8 cellular contexts compared by ENCODE assay signal in the genomic region with DNA sequence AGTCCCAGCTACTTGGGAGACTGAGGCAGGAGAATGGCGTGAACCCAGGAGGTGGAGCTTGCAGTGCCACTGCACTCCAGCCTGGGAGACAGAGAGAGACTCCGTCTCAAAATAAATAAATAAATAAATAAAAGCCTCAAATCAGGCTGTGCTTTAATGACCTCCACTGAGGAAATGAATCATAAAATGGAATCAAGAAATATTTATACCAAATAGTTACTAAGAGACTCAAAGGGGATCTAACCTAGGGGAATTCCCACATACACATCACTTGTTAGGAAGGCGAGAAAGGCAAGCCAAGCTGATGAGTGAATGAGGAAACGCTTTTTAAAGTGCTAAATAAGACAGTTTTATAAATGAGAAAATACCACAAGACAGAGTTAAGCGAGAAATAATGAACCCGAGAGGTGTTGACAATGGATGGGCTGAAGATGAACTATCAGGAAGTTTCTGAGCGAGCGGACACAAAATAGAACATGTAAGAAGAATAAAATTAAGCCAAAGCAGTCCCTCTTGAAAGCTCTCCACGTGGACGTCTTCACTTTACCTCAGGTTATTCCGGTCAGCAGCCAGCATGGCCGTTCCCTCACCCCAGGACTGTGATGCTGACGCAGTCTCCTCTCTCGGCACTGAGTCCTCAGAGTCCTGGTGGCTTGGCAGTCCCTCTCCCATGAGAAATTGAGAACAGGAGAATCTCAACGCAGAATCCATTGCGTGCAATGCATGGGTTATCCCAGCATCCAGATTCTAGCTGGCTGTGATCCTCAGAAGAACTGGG. TPM values are rescaled to one million over a fixed set of nuclear protein-coding genes. Genes with fewer than 3 reads are reported as not detected.
DNase-seq lines count a peak whose midpoint lies in the region; ATAC-seq and TF ChIP-seq lines count a peak whose summit lies in the region.

No MANE protein-coding gene starts in this region.

- H3K4me2 ChIP-seq in hepatocyte, result no peak overlapping the region
- H3K4me2 ChIP-seq in smooth muscle cell, result peak overlapping the region; percentile 74

- H3K9me3 Mint-ChIP-seq in brain, result peaks cover 0 to 5% (median 0%) of the 10 kb centered on the region in 5 experiments

- H2AFZ ChIP-seq in hepatocyte (no peak overlapping the region), smooth muscle cell (ENCODE audit: low read depth) (no peak overlapping the region)

- peaks cover 10% of the 10 kb centered on the region for H3F3A ChIP-seq in smooth muscle cell (ENCODE audit: low read depth)

- no peaks in the 10 kb centered on the region for H3K9me2 ChIP-seq in hepatocyte (replicated peaks; ENCODE audit: insufficient read depth)

- TF ChIP-seq CTCF in brain (conservative IDR thresholded peaks at IDR 0.05) (no peak), hepatocyte (IDR thresholded peaks at IDR 0.05; ENCODE audit: poor library complexity) (no peak), smooth muscle cell (IDR thresholded peaks at IDR 0.05; ENCODE audit: borderline replicate concordance, insufficient read depth, poor library complexity, severe bottlenecking) (no peak)

- H3K4me1 ChIP-seq in hepatocyte (ENCODE audit: insufficient read depth) (peaks cover 8% of the 10 kb centered on the region), smooth muscle cell (ENCODE audit: low read depth) (peaks cover 16% of the 10 kb centered on the region)

- DNase-seq in H7 (peak; percentile 35), hepatocyte (ENCODE audit: low spot score) (no peak), smooth muscle cell (lab: John Stamatoyannopoulos, UW; ENCODE audit: unreplicated experiment) (no peak), iPS-NIHi11 (ENCODE audit: low spot score) (no peak), UCSD-AML1 (lab: John Stamatoyannopoulos, UW; ENCODE audit: unreplicated experiment) (no peak), T-helper 17 cell (no peak)

- H4K20me1 ChIP-seq in hepatocyte (ENCODE audit: insufficient read depth, poor library complexity, severe bottlenecking) (peaks cover 49% of the 10 kb centered on the region), smooth muscle cell (ENCODE audit: low read depth) (peaks cover 86% of the 10 kb centered on the region)

- peaks cover 76% of the 10 kb centered on the region for H3K79me2 ChIP-seq in hepatocyte
- peaks cover 80% of the 10 kb centered on the region for H3K79me2 ChIP-seq in smooth muscle cell (ENCODE audit: low read depth)

- H3K36me3 Mint-ChIP-seq in brain (peaks cover 13% of the 10 kb centered on the region), T-helper 17 cell (ENCODE audit: low read depth) (no peaks in the 10 kb centered on the region)

- H3K36me3 ChIP-seq in H7 (replicated peaks; ENCODE audit: control insufficient read depth, insufficient read depth, low read length), result no peaks in the 10 kb centered on the region
- no peaks in the 10 kb centered on the region for H3K36me3 ChIP-seq in hepatocyte (replicated peaks; ENCODE audit: insufficient read depth, low read depth)
- no peaks in the 10 kb centered on the region for H3K36me3 ChIP-seq in smooth muscle cell (ENCODE audit: low read depth)

- H3K4me3 ChIP-seq in H7 (ENCODE audit: insufficient read depth, low read depth, low read length) (no peak overlapping the region), hepatocyte (no peak overlapping the region), smooth muscle cell (no peak overlapping the region)

- H3K4me1 Mint-ChIP-seq in brain, result peaks cover 25% of the 10 kb centered on the region
- no peaks in the 10 kb centered on the region for H3K4me1 Mint-ChIP-seq in T-helper 17 cell

- H3K4me3 Mint-ChIP-seq in brain, result peak overlapping the region in 1 of 5 experiments; percentile 68
- H3K4me3 Mint-ChIP-seq in T-helper 17 cell, result no peak overlapping the region

- WGBS in hepatocyte (ENCODE audit: low lambda C conversion rate, missing lambda C conversion rate), result 94% methylated on average over 16 of the region's 16 CpGs
- 80% methylated on average over 16 of the region's 16 CpGs for WGBS in smooth muscle cell (ENCODE audit: low lambda C conversion rate)

- ATAC-seq in HG02938 (IDR thresholded peaks at IDR 0.05; ENCODE audit: unreplicated experiment), result no peak
- no peak for ATAC-seq in T-helper 17 cell

- peak overlapping the region; percentile 60 for H3K27ac ChIP-seq in hepatocyte
- H3K27ac ChIP-seq in smooth muscle cell (ENCODE audit: low read depth), result peak overlapping the region; percentile 98

- H3K27ac Mint-ChIP-seq in brain, result peak overlapping the region in 3 of 5 experiments; percentile 92 to 96 (median 93)
- no peak overlapping the region for H3K27ac Mint-ChIP-seq in T-helper 17 cell

- H3K27me3 ChIP-seq in H7 (ENCODE audit: control insufficient read depth, insufficient read depth, low read length) (no peaks in the 10 kb centered on the region), hepatocyte (no peaks in the 10 kb centered on the region), smooth muscle cell (ENCODE audit: low read depth) (no peaks in the 10 kb centered on the region)

- peak overlapping the region; percentile 92 for H3K9ac ChIP-seq in smooth muscle cell (ENCODE audit: low read depth)

- H3K9me3 ChIP-seq in hepatocyte (ENCODE audit: low read depth) (no peaks in the 10 kb centered on the region), smooth muscle cell (replicated peaks; ENCODE audit: low read depth) (no peaks in the 10 kb centered on the region), T-helper 17 cell (ENCODE audit: control insufficient read depth, low read length, poor library complexity, severe bottlenecking) (no peaks in the 10 kb centered on the region)

- no peaks in the 10 kb centered on the region for H3K27me3 Mint-ChIP-seq in brain
- H3K27me3 Mint-ChIP-seq in T-helper 17 cell, result no peaks in the 10 kb centered on the region

RNA-seq across cellular contexts. Expression of gene PXDN, which starts 22.4 kb away (rescaled TPM):
- 102 and 124 TPM in 2 replicates for total RNA-seq in H7 (2014; rRNA removed; shearing (Covaris generic))
- polyA plus RNA-seq in brain (ENCODE audit: insufficient read depth, low read depth, low replicate concordance), result 6.9 TPM
- 78.8 and 107 TPM in 2 replicates for total RNA-seq in hepatocyte
- polyA plus RNA-seq in hepatocyte, result 110 and 118 TPM in 2 replicates
- 328 and 334 TPM in 2 replicates for total RNA-seq in smooth muscle cell
- polyA plus RNA-seq in smooth muscle cell, result 253 and 333 TPM in 2 replicates
- not detected for total RNA-seq in T-helper 17 cell

Comparison
In these comparisons a context has a peak if more than half of its experiments do, and no peak if none do; other contexts are left out.
1. RNA of gene PXDN, which starts 22.4 kb away (total RNA-seq): 328 to 334 TPM in smooth muscle cell, 78.8 to 107 TPM in hepatocyte and 102 to 124 TPM in H7; not detected in T-helper 17 cell; every median in the first group is over 10 times any median in the second.